ENCODE assay signal across 1 cellular context in the genomic region with DNA sequence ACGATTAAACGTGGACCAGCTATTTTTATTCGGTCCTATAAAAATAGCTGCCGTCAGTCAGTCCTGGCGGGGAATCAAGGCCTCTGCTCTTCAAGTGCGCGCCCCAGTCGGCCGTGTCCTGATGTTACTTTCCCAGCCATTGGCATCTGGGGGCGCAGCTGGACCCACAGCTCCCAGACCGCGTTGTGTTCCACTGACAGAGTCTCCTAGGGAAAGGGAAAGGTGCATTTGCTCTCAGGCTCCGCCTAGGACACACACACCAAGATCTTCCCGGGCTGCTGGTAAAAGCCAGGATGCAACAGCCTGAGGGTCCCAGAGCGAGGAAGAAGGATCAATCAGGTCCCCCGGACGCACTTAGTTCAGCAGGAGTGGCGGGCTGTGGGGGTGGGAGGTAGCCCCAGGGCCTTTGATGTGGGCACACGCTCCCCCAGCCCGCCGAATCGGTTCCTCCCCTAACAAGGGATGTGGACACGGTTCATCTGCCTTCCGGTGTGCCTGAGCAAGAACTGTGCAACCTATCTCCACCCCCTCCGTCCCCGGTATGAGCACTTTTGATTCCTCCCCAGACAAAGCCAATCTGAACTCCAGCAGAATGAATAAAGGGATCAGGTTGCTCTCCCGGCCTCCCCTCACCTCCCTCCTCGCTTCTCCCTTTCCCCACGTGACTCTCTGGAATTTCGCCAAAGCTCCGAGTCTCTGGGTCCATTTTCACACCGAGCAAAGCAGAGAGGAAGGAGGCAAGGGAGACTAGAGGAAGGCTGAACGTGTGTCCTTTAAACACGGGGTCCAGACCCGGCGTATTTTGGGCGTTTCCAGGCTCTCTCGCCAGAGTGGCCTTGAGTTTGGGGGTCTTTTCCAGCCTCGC.
TF ChIP-seq lines count a peak whose summit lies in the region.

No MANE protein-coding gene starts in this region.

TF ChIP-seq in HepG2, 621 proteins besides CTCF, POLR2A, EP300 and RAD21 (continued from another document and continues in another):
- TF ChIP-seq, protein P1, sequence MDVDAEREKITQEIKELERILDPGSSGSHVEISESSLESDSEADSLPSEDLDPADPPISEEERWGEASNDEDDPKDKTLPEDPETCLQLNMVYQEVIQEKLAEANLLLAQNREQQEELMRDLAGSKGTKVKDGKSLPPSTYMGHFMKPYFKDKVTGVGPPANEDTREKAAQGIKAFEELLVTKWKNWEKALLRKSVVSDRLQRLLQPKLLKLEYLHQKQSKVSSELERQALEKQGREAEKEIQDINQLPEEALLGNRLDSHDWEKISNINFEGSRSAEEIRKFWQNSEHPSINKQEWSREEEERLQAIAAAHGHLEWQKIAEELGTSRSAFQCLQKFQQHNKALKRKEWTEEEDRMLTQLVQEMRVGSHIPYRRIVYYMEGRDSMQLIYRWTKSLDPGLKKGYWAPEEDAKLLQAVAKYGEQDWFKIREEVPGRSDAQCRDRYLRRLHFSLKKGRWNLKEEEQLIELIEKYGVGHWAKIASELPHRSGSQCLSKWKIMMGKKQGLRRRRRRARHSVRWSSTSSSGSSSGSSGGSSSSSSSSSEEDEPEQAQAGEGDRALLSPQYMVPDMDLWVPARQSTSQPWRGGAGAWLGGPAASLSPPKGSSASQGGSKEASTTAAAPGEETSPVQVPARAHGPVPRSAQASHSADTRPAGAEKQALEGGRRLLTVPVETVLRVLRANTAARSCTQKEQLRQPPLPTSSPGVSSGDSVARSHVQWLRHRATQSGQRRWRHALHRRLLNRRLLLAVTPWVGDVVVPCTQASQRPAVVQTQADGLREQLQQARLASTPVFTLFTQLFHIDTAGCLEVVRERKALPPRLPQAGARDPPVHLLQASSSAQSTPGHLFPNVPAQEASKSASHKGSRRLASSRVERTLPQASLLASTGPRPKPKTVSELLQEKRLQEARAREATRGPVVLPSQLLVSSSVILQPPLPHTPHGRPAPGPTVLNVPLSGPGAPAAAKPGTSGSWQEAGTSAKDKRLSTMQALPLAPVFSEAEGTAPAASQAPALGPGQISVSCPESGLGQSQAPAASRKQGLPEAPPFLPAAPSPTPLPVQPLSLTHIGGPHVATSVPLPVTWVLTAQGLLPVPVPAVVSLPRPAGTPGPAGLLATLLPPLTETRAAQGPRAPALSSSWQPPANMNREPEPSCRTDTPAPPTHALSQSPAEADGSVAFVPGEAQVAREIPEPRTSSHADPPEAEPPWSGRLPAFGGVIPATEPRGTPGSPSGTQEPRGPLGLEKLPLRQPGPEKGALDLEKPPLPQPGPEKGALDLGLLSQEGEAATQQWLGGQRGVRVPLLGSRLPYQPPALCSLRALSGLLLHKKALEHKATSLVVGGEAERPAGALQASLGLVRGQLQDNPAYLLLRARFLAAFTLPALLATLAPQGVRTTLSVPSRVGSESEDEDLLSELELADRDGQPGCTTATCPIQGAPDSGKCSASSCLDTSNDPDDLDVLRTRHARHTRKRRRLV (CRISPR knock-in tag; IDR thresholded peaks at IDR 0.05) = peak; percentile 37; the same call in 1 of the 2 replicates
- peak; percentile 60; the same call in 1 of the 2 replicates for TF ChIP-seq ZNF3 (CRISPR knock-in tag; IDR thresholded peaks at IDR 0.05)
- TF ChIP-seq NFYB (CRISPR knock-in tag; IDR thresholded peaks at IDR 0.05) = no peak
- no peak for TF ChIP-seq NPAS2 (CRISPR knock-in tag; IDR thresholded peaks at IDR 0.05; ENCODE audit: borderline replicate concordance)
- no peak for TF ChIP-seq ZNF354B (CRISPR knock-in tag; IDR thresholded peaks at IDR 0.05)
- TF ChIP-seq, protein P2, sequence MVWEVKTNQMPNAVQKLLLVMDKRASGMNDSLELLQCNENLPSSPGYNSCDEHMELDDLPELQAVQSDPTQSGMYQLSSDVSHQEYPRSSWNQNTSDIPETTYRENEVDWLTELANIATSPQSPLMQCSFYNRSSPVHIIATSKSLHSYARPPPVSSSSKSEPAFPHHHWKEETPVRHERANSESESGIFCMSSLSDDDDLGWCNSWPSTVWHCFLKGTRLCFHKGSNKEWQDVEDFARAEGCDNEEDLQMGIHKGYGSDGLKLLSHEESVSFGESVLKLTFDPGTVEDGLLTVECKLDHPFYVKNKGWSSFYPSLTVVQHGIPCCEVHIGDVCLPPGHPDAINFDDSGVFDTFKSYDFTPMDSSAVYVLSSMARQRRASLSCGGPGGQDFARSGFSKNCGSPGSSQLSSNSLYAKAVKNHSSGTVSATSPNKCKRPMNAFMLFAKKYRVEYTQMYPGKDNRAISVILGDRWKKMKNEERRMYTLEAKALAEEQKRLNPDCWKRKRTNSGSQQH (CRISPR knock-in tag; IDR thresholded peaks at IDR 0.05; ENCODE audit: low read depth) = no peak
- peak; percentile 57; the same call in 1 of the 2 replicates for TF ChIP-seq ARID4A (CRISPR knock-in tag; IDR thresholded peaks at IDR 0.05; ENCODE audit: borderline replicate concordance)
- TF ChIP-seq ZBTB42 (CRISPR knock-in tag; IDR thresholded peaks at IDR 0.05) = no peak
- TF ChIP-seq, protein P3, sequence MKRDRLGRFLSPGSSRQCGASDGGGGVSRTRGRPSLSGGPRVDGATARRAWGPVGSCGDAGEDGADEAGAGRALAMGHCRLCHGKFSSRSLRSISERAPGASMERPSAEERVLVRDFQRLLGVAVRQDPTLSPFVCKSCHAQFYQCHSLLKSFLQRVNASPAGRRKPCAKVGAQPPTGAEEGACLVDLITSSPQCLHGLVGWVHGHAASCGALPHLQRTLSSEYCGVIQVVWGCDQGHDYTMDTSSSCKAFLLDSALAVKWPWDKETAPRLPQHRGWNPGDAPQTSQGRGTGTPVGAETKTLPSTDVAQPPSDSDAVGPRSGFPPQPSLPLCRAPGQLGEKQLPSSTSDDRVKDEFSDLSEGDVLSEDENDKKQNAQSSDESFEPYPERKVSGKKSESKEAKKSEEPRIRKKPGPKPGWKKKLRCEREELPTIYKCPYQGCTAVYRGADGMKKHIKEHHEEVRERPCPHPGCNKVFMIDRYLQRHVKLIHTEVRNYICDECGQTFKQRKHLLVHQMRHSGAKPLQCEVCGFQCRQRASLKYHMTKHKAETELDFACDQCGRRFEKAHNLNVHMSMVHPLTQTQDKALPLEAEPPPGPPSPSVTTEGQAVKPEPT (CRISPR knock-in tag; IDR thresholded peaks at IDR 0.05; ENCODE audit: low read depth) = no peak
- TF ChIP-seq MNT (IDR thresholded peaks at IDR 0.05) = peak; percentile 20; the same call in 1 of the 2 replicates
- no peak for TF ChIP-seq MLLT10 (CRISPR knock-in tag; IDR thresholded peaks at IDR 0.05)
- no peak; the same call in 1 of the 2 replicates for TF ChIP-seq TFE3 (CRISPR knock-in tag; IDR thresholded peaks at IDR 0.05)
- 0 out of 2 replicates have a peak, but pooled peaks have one; percentile 68 for TF ChIP-seq ZNF225 (CRISPR knock-in tag; IDR thresholded peaks at IDR 0.05)
- peak; percentile 40; the same call in 1 of the 2 replicates for TF ChIP-seq BCL6 (CRISPR knock-in tag; IDR thresholded peaks at IDR 0.05)
- TF ChIP-seq ZNF562 (CRISPR knock-in tag; IDR thresholded peaks at IDR 0.05; ENCODE audit: borderline replicate concordance) = no peak
- no peak for TF ChIP-seq NFE2 (CRISPR knock-in tag; IDR thresholded peaks at IDR 0.05)
- TF ChIP-seq HMGA1 (CRISPR knock-in tag; conservative IDR thresholded peaks at IDR 0.05) = no peak
- TF ChIP-seq AFF4 (CRISPR knock-in tag; IDR thresholded peaks at IDR 0.05) = no peak
- TF ChIP-seq ZNF101 (CRISPR knock-in tag; IDR thresholded peaks at IDR 0.05; ENCODE audit: borderline replicate concordance, low read depth) = no peak
- TF ChIP-seq ZBTB14 (CRISPR knock-in tag; IDR thresholded peaks at IDR 0.05) = peak; percentile 12; the same call in 1 of the 2 replicates
